7 cellular contexts compared by ENCODE assay signal in genomic region chr2:84925336-84925723, GRCh38. TPM values are rescaled to one million over a fixed set of nuclear protein-coding genes. Genes with fewer than 3 reads are reported as not detected.
A peak's percentile ranks its signal among the peaks of the same experiment; 100 is the strongest.
DNase-seq lines count a peak whose midpoint lies in the region; ATAC-seq and TF ChIP-seq lines count a peak whose summit lies in the region.

No MANE protein-coding gene starts in this region.

- H3K4me3 Mint-ChIP-seq in stimulated activated effector memory CD8-positive, alpha-beta T cell treated with anti-CD3 and anti-CD28 coated beads, Interleukin-12 subunit alpha, Interleukin-12 subunit beta, amount 100 ng/mL, for 72 hours: peak overlapping the region; percentile 91

- no peak for TF ChIP-seq CTCF in GM20000 (IDR thresholded peaks at IDR 0.05; ENCODE audit: extremely low read depth, missing control alignments)

- H3K9me3 ChIP-seq in Karpas-422 (ENCODE audit: low read length): no peaks in the 10 kb centered on the region
- H3K9me3 ChIP-seq in duodenal mucosa (ENCODE audit: control insufficient read depth in 1 of 2, low read length in 2 of 2): no peaks in the 10 kb centered on the region

- H3K27me3 ChIP-seq in Karpas-422 (ENCODE audit: low read length) (no peaks in the 10 kb centered on the region), duodenal mucosa (ENCODE audit: control insufficient read depth in 1 of 2, insufficient read depth in 2 of 2, low read length in 2 of 2) (no peaks in the 10 kb centered on the region)

- H3K4me3 ChIP-seq in Karpas-422 (ENCODE audit: low read length): peak overlapping the region; percentile 22; the same call in 1 of the 2 replicates
- peak overlapping the region; percentile 23 to 34 for H3K4me3 ChIP-seq in duodenal mucosa (ENCODE audit: low read depth in 1 of 2, low read length in 2 of 2)

- peak overlapping the region; percentile 30 for H3K4me2 ChIP-seq in Karpas-422 (ENCODE audit: low read depth, low read length, poor library complexity, severe bottlenecking)

- H3K27ac ChIP-seq in Karpas-422 (ENCODE audit: low read length) (peak overlapping the region; percentile 55), duodenal mucosa (ENCODE audit: low read depth, low read length) (no peak overlapping the region)

- peak overlapping the region; percentile 88 for H3K27ac Mint-ChIP-seq in stimulated activated effector memory CD8-positive, alpha-beta T cell treated with anti-CD3 and anti-CD28 coated beads, Interleukin-12 subunit alpha, Interleukin-12 subunit beta, amount 100 ng/mL, for 72 hours

- peak overlapping the region; percentile 87 for H2AFZ ChIP-seq in Karpas-422 (ENCODE audit: low read length)

- no peaks in the 10 kb centered on the region for H3K9me2 ChIP-seq in Karpas-422 (replicated peaks; ENCODE audit: insufficient read depth, low read length)

- ATAC-seq in GM19438 (IDR thresholded peaks at IDR 0.05; ENCODE audit: low read depth, unreplicated experiment): peak; percentile 0
- ATAC-seq in stimulated activated effector memory CD8-positive, alpha-beta T cell treated with anti-CD3 and anti-CD28 coated beads, Interleukin-12 subunit alpha, Interleukin-12 subunit beta, amount 100 ng/mL, for 72 hours: peak; percentile 3
- ATAC-seq in GM19351 (IDR thresholded peaks at IDR 0.05; ENCODE audit: unreplicated experiment): no peak

- no peaks in the 10 kb centered on the region for H3K36me3 ChIP-seq in Karpas-422 (ENCODE audit: insufficient read depth, low read length)
- H3K36me3 ChIP-seq in duodenal mucosa (ENCODE audit: control insufficient read depth in 1 of 2, insufficient read depth in 2 of 2, low read length in 2 of 2): no peaks in the 10 kb centered on the region

- peaks cover 19% of the 10 kb centered on the region for H3K36me3 Mint-ChIP-seq in stimulated activated effector memory CD8-positive, alpha-beta T cell treated with anti-CD3 and anti-CD28 coated beads, Interleukin-12 subunit alpha, Interleukin-12 subunit beta, amount 100 ng/mL, for 72 hours

- H3K4me1 ChIP-seq in Karpas-422 (ENCODE audit: low read length) (peaks cover 35% of the 10 kb centered on the region), duodenal mucosa (ENCODE audit: control insufficient read depth in 1 of 2, insufficient read depth in 2 of 2, low read length in 2 of 2) (peaks cover 17 to 35% of the 10 kb centered on the region in 2 donors)

- H3K4me1 Mint-ChIP-seq in stimulated activated effector memory CD8-positive, alpha-beta T cell treated with anti-CD3 and anti-CD28 coated beads, Interleukin-12 subunit alpha, Interleukin-12 subunit beta, amount 100 ng/mL, for 72 hours: peaks cover 39% of the 10 kb centered on the region

- no peaks in the 10 kb centered on the region for H3K9me3 Mint-ChIP-seq in stimulated activated effector memory CD8-positive, alpha-beta T cell treated with anti-CD3 and anti-CD28 coated beads, Interleukin-12 subunit alpha, Interleukin-12 subunit beta, amount 100 ng/mL, for 72 hours

- H3K9ac ChIP-seq in Karpas-422 (ENCODE audit: low read length) (peak overlapping the region; percentile 46), duodenal mucosa (ENCODE audit: low read depth in 1 of 2, low read length in 2 of 2) (no peak overlapping the region)

- DNase-seq in Karpas-422 (no peak), GM20000 (ENCODE audit: low spot score) (no peak), retina (no peak)
- no peak for DNase-seq in stimulated activated effector memory CD8-positive, alpha-beta T cell treated with anti-CD3 and anti-CD28 coated beads, Interleukin-12 subunit alpha, Interleukin-12 subunit beta, amount 100 ng/mL, for 72 hours (ENCODE audit: low spot score in 2 of 2)

- H3K79me2 ChIP-seq in Karpas-422 (ENCODE audit: low read length): no peaks in the 10 kb centered on the region

- H4K20me1 ChIP-seq in Karpas-422 (ENCODE audit: insufficient read depth, low read depth, low read length): no peaks in the 10 kb centered on the region

RNA-seq across cellular contexts. Expression of gene TMSB10, which starts 19.9 kb away (rescaled TPM):
- total RNA-seq in Karpas-422 (2014; rRNA removed; shearing (Covaris generic); ENCODE audit: low replicate concordance): 1,287 and 3,084 TPM in 2 replicates

RNA-seq across cellular contexts. Expression of gene TRABD2A, which starts 44.4 kb away (rescaled TPM):
- 0.04 and 2.4 TPM in 2 replicates for total RNA-seq in Karpas-422 (2014; rRNA removed; shearing (Covaris generic); ENCODE audit: low replicate concordance)

RNA-seq across cellular contexts. Expression of gene KCMF1, which starts 45.6 kb away (rescaled TPM):
- 80.7 and 104 TPM in 2 replicates for total RNA-seq in Karpas-422 (2014; rRNA removed; shearing (Covaris generic); ENCODE audit: low replicate concordance)
